In the genomic region with DNA sequence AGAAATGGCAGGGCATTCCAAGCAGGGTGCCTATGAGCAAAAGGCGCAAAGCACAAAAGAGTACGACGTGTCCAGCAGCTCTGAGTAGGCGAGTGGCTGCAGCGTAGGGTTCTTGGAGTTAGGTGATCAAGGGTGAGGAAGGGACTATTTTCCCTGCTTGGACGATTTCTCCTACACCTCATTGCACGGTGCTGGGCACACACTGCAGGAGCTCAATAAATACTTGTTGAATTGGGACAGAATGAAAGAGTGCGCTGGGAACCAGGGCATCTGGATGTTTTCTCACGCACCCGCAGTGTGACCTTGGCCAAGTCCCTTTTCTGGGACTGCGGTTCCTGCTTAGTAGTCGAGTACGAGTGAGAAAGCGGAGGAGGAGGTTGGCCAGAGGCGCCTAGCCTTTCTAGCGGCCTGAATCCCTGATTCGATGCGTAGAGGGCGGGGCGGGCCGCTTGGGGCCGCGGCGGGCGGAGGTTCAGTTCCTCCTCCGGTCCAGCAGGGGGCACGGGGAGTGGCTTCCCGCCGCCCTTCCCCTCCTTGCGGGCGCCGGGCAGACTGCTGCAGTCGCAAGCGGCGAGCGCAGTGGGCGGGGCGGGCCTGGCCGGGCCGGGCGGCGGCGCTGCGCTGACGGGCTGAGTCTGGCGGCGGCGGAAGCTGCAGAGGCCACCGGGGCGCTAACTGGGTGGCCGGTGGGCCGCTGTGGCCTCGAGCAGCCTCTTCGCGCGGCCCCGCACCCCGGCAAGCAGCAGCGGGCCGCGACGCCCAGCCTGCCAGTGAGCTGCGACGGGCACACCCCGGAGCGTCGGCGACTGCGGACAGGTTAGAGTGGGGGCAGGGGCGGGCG, we compare ENCODE assay signal across 8 cellular contexts. TPM values are rescaled to one million over a fixed set of nuclear protein-coding genes. Genes with fewer than 3 reads are reported as not detected.
DNase-seq lines count a peak whose midpoint lies in the region; TF ChIP-seq lines count a peak whose summit lies in the region.

A gene (plus strand): TSS at position 560 of the 841 bp plus-strand sequence. CDS start 333 bp downstream, outside the sequence.

- no peaks in the 10 kb centered on the region for H3K27me3 Mint-ChIP-seq in HFFc6 (ENCODE audit: insufficient read depth)
- no peaks in the 10 kb centered on the region for H3K27me3 Mint-ChIP-seq in activated naive CD4-positive, alpha-beta T cell treated with anti-CD3 and anti-CD28 coated beads, Interleukin-2, amount 10 ng/mL, durations not matched to agents 7 days and 5 days

- POLR2A ChIA-PET in GM10248 (lab: Yijun Ruan, JAX): interaction anchor here (2.7 kb wide), 1 partner anchor 9 kb away, joined by 13 read pairs; a partner anchor contains a TSS

- no peaks in the 10 kb centered on the region for H3K9me3 Mint-ChIP-seq in HFFc6
- H3K9me3 Mint-ChIP-seq in activated naive CD4-positive, alpha-beta T cell treated with anti-CD3 and anti-CD28 coated beads, Interleukin-2, amount 10 ng/mL, durations not matched to agents 7 days and 5 days: no peaks in the 10 kb centered on the region

- no peaks in the 10 kb centered on the region for H3K9me3 ChIP-seq in suprapubic skin

- WGBS in suprapubic skin: 50% methylated on average over 25 of the region's 71 CpGs

- H3K4me3 Mint-ChIP-seq in HFFc6: peak within 1 kb of the TSS; percentile 93
- H3K4me3 Mint-ChIP-seq in activated naive CD4-positive, alpha-beta T cell treated with anti-CD3 and anti-CD28 coated beads, Interleukin-2, amount 10 ng/mL, durations not matched to agents 7 days and 5 days: peak within 1 kb of the TSS; percentile 76

- H3K27me3 ChIP-seq in suprapubic skin: no peaks in the 10 kb centered on the region

- TF ChIP-seq POLR2A in suprapubic skin (IDR thresholded peaks at IDR 0.05): peak in 1 of 2 donors; percentile 57

- DNase-seq in GM10248 (ENCODE audit: extremely low spot score): peak; percentile 90
- DNase-seq in HFFc6: peak; percentile 83
- DNase-seq in NAMALWA (ENCODE audit: low spot score): peak; percentile 84
- peak; percentile 83 for DNase-seq in SK-N-DZ (ENCODE audit: low spot score)
- DNase-seq in activated naive CD4-positive, alpha-beta T cell treated with anti-CD3 and anti-CD28 coated beads, Interleukin-2, amount 10 ng/mL, durations not matched to agents 7 days and 5 days: peak; percentile 87
- peak; percentile 87 for DNase-seq in germinal center (ENCODE audit: low spot score)
- peak; percentile 82 for DNase-seq in occipital lobe (lab: John Stamatoyannopoulos, UW)
- DNase-seq in suprapubic skin (ENCODE audit: low spot score in 2 of 2): peak; percentile 89 to 91

- TF ChIP-seq CTCF in GM10248 (IDR thresholded peaks at IDR 0.05; ENCODE audit: control extremely low read depth, extremely low read depth, low read depth, missing control alignments) (peak; percentile 45), HFFc6 (IDR thresholded peaks at IDR 0.05) (peak; percentile 81), suprapubic skin (IDR thresholded peaks at IDR 0.05) (peak; percentile 45 to 86)

- H3K36me3 Mint-ChIP-seq in HFFc6 (ENCODE audit: low read depth): peaks cover 6% of the 10 kb centered on the region; the same call in 1 of the 2 replicates
- H3K36me3 Mint-ChIP-seq in activated naive CD4-positive, alpha-beta T cell treated with anti-CD3 and anti-CD28 coated beads, Interleukin-2, amount 10 ng/mL, durations not matched to agents 7 days and 5 days: peaks cover 5% of the 10 kb centered on the region

- H3K27ac ChIP-seq in suprapubic skin: peak within 1 kb of the TSS; percentile 81

- H3K4me3 ChIP-seq in suprapubic skin: peak within 1 kb of the TSS; percentile 79

- no peak for TF ChIP-seq EP300 in suprapubic skin (IDR thresholded peaks at IDR 0.05)

- no peaks in the 10 kb centered on the region for H3K36me3 ChIP-seq in suprapubic skin

- peaks cover 23% of the 10 kb centered on the region for H3K4me1 ChIP-seq in suprapubic skin

- CTCF ChIA-PET in GM10248 (lab: Yijun Ruan, JAX): interaction anchor here (0.8 to 2.6 kb wide), 8 partner anchors 8 to 47 kb away, joined by 3 to 23 read pairs (median 3); a partner anchor contains a TSS
- CTCF ChIA-PET in activated naive CD4-positive, alpha-beta T cell treated with anti-CD3 and anti-CD28 coated beads, Interleukin-2, amount 10 ng/mL, durations not matched to agents 7 days and 5 days (lab: Charles Lee): interaction anchor here (2.6 kb wide), 1 partner anchor 9 kb away, joined by 12 read pairs; a partner anchor contains a TSS

- peak within 1 kb of the TSS; percentile 86 for H3K27ac Mint-ChIP-seq in HFFc6
- peak within 1 kb of the TSS; percentile 80 for H3K27ac Mint-ChIP-seq in activated naive CD4-positive, alpha-beta T cell treated with anti-CD3 and anti-CD28 coated beads, Interleukin-2, amount 10 ng/mL, durations not matched to agents 7 days and 5 days

- peaks cover 37% of the 10 kb centered on the region for H3K4me1 Mint-ChIP-seq in HFFc6 (ENCODE audit: low read depth)
- H3K4me1 Mint-ChIP-seq in activated naive CD4-positive, alpha-beta T cell treated with anti-CD3 and anti-CD28 coated beads, Interleukin-2, amount 10 ng/mL, durations not matched to agents 7 days and 5 days: peaks cover 29% of the 10 kb centered on the region

RNA-seq across cellular contexts. Expression of the gene that starts here (rescaled TPM):
- total RNA-seq in HFFc6 (2021; fragmentation: NEBNext Ultra II Directional; extraction: Animal tissue kit (Norgen Biotek cat#: 25700)): 10 to 100 TPM; 15.4 to 18.4 (median 16.8) TPM
- 12.0 and 13.4 TPM in 2 replicates for polyA plus RNA-seq in SK-N-DZ (2014; cell fraction: cytosol; rRNA removed)
- 11.1 and 12.3 TPM in 2 replicates for polyA plus RNA-seq in SK-N-DZ (2014; cell fraction: nucleus; rRNA removed)
- total RNA-seq in occipital lobe: 88.1 TPM
- total RNA-seq in suprapubic skin: 10 to 100 TPM; 10.7 to 18.3 (median 16.9) TPM

Comparison
In these comparisons a context has a peak if more than half of its experiments do, and no peak if none do; other contexts are left out.
1. Peak in every context shown above with its lines: DNase-seq, H3K4me3 ChIP-seq and H3K27ac ChIP-seq.